34 cellular contexts compared by ENCODE assay signal in genomic region chr19:57152921-57153320, GRCh38. TPM values are rescaled to one million over a fixed set of nuclear protein-coding genes. Genes with fewer than 3 reads are reported as not detected.
"Had no signal": no experiment of that assay in that cellular context is flagged by ENCODE, and none has a peak within 500 bp of the region (broad histone marks: within the 10 kb centered on the region; RNA-seq: fewer than 3 reads in every experiment).

No MANE protein-coding gene starts in this region.

- H3K4me1 ChIP-seq: ascending aorta had no signal

- H3K9me3 ChIP-seq: ascending aorta had no signal

- H3K27me3 ChIP-seq: ascending aorta, cardiac muscle cell had no signal

- H3K36me3 ChIP-seq: ascending aorta, cardiac muscle cell had no signal

- H3K4me3 ChIP-seq: ascending aorta, cardiac muscle cell had no signal

- ATAC-seq: activated CD8-positive, alpha-beta T cell treated with anti-CD3 and anti-CD28 coated beads for 36 hours; activated naive CD8-positive, alpha-beta T cell treated with anti-CD3 and anti-CD28 coated beads, Interleukin-2, amount 50 U/mL, for 24 hours; activated T-cell treated with anti-CD3 and anti-CD28 coated beads, Interleukin-2, amount 50 U/mL, for 4 hours; activated T-cell treated with anti-CD3 and anti-CD28 coated beads, Interleukin-2, amount 50 U/mL, for 72 hours; activated T-helper 17 cell treated with anti-CD3 and anti-CD28 coated beads, Interleukin-2, amount 50 U/mL, for 72 hours had no signal

- DNase-seq: activated B cell treated with CpG ODN at 0.5 μM for 24 hours; activated CD4-positive, alpha-beta memory T cell treated with anti-CD3 and anti-CD28 coated beads for 36 hours; activated CD4-positive, alpha-beta T cell treated with anti-CD3 and anti-CD28 coated beads for 4 hours; activated CD4-positive, alpha-beta T cell treated with anti-CD3 and anti-CD28 coated beads, Interleukin-2, amount 10 ng/mL, durations not matched to agents 24 days and 14 days; activated CD4-positive, alpha-beta T cell treated with anti-CD3 and anti-CD28 coated beads, Interleukin-2, amount 50 U/mL, for 1 hour; activated CD4-positive, alpha-beta T cell treated with anti-CD3 and anti-CD28 coated beads, Interleukin-2, amount 50 U/mL, for 4 hours; activated CD4-positive, CD25-positive, alpha-beta regulatory T cell treated with anti-CD3 and anti-CD28 coated beads, Interleukin-2, amount 50 U/mL, for 72 hours; activated CD8-positive, alpha-beta memory T cell treated with anti-CD3 and anti-CD28 coated beads, Interleukin-2, amount 50 U/mL, for 4 hours; activated CD8-positive, alpha-beta T cell treated with anti-CD3 and anti-CD28 coated beads for 36 hours; activated effector memory CD4-positive, alpha-beta T cell treated with anti-CD3 and anti-CD28 coated beads, Interleukin-2, amount 50 U/mL, for 16 hours; activated gamma-delta T cell treated with Interleukin-2 at 50 U/mL for 16 hours; activated naive CD4-positive, alpha-beta T cell; activated naive CD4-positive, alpha-beta T cell treated with anti-CD3 and anti-CD28 coated beads for 36 hours; activated naive CD8-positive, alpha-beta T cell treated with anti-CD3 and anti-CD28 coated beads, Interleukin-2, amount 10 ng/mL, durations not matched to agents 7 days and 5 days; activated naive CD8-positive, alpha-beta T cell treated with anti-CD3 and anti-CD28 coated beads, Interleukin-2, amount 50 U/mL, for 24 hours; activated T-cell treated with anti-CD3 and anti-CD28 coated beads for 4 hours; activated T-cell treated with anti-CD3 and anti-CD28 coated beads, Interleukin-2, amount 50 U/mL, for 1 hour; activated T-cell treated with anti-CD3 and anti-CD28 coated beads, Interleukin-2, amount 50 U/mL, for 4 hours; activated T-cell treated with anti-CD3 and anti-CD28 coated beads, Interleukin-2, amount 50 U/mL, for 72 hours; amygdala; anterior cingulate cortex; caudate nucleus; cerebellar nuclear complex; T-helper 2 cell; T-helper 9 cell had no signal

- H3K27ac ChIP-seq: ascending aorta, cardiac muscle cell, VCaP had no signal

RNA-seq across cellular contexts. Expression of gene ZIM3, which starts 7.9 kb away (rescaled TPM):
- total RNA-seq: activated B cell treated with CpG ODN at 0.5 μM for 24 hours; activated CD4-positive, alpha-beta memory T cell treated with anti-CD3 and anti-CD28 coated beads for 36 hours; activated CD4-positive, alpha-beta T cell treated with anti-CD3 and anti-CD28 coated beads, Interleukin-2, amount 10 ng/mL, durations not matched to agents 24 days and 14 days; activated CD8-positive, alpha-beta memory T cell treated with anti-CD3 and anti-CD28 coated beads for 36 hours; activated CD8-positive, alpha-beta T cell treated with anti-CD3 and anti-CD28 coated beads for 36 hours; activated naive CD4-positive, alpha-beta T cell treated with anti-CD3 and anti-CD28 coated beads for 36 hours; activated naive CD8-positive, alpha-beta T cell treated with anti-CD3 and anti-CD28 coated beads, Interleukin-2, amount 10 ng/mL, durations not matched to agents 7 days and 5 days; activated T-cell treated with anti-CD3 and anti-CD28 coated beads, Interleukin-2, amount 50 U/mL, for 4 hours; activated T-cell treated with anti-CD3 and anti-CD28 coated beads, Interleukin-2, amount 50 U/mL, for 72 hours; activated T-helper 1 cell treated with anti-CD3 and anti-CD28 coated beads, Interleukin-12 subunit alpha, Interleukin-12 subunit beta, Interleukin-2, Interleukin-4 antibody, amounts not matched to agents 30 ng/mL and 10 ng/mL and 1 ng/mL, durations not matched to agents 14 hours and 24 hours and 36 hours; activated T-helper 17 cell treated with anti-CD3 and anti-CD28 coated beads, Interleukin-2, amount 50 U/mL, for 72 hours; ascending aorta; bronchial epithelial cell; cardiac muscle cell; chondrocyte had no signal
- polyA plus RNA-seq: adipose tissue, cardiac muscle cell had no signal

RNA-seq across cellular contexts. Expression of gene DUXA, which starts 14.4 kb away (rescaled TPM):
- total RNA-seq: activated B cell treated with CpG ODN at 0.5 μM for 24 hours; activated CD4-positive, alpha-beta memory T cell treated with anti-CD3 and anti-CD28 coated beads for 36 hours; activated CD4-positive, alpha-beta T cell treated with anti-CD3 and anti-CD28 coated beads, Interleukin-2, amount 10 ng/mL, durations not matched to agents 24 days and 14 days; activated CD8-positive, alpha-beta memory T cell treated with anti-CD3 and anti-CD28 coated beads for 36 hours; activated CD8-positive, alpha-beta T cell treated with anti-CD3 and anti-CD28 coated beads for 36 hours; activated naive CD4-positive, alpha-beta T cell treated with anti-CD3 and anti-CD28 coated beads for 36 hours; activated naive CD8-positive, alpha-beta T cell treated with anti-CD3 and anti-CD28 coated beads, Interleukin-2, amount 10 ng/mL, durations not matched to agents 7 days and 5 days; activated T-cell treated with anti-CD3 and anti-CD28 coated beads, Interleukin-2, amount 50 U/mL, for 4 hours; activated T-cell treated with anti-CD3 and anti-CD28 coated beads, Interleukin-2, amount 50 U/mL, for 72 hours; activated T-helper 1 cell treated with anti-CD3 and anti-CD28 coated beads, Interleukin-12 subunit alpha, Interleukin-12 subunit beta, Interleukin-2, Interleukin-4 antibody, amounts not matched to agents 30 ng/mL and 10 ng/mL and 1 ng/mL, durations not matched to agents 14 hours and 24 hours and 36 hours; activated T-helper 17 cell treated with anti-CD3 and anti-CD28 coated beads, Interleukin-2, amount 50 U/mL, for 72 hours; ascending aorta; bronchial epithelial cell; cardiac muscle cell; chondrocyte had no signal
- polyA plus RNA-seq: adipose tissue, cardiac muscle cell had no signal

RNA-seq across cellular contexts. Expression of gene USP29, which starts 33.1 kb away (rescaled TPM):
- total RNA-seq: activated B cell treated with CpG ODN at 0.5 μM for 24 hours; activated CD4-positive, alpha-beta memory T cell treated with anti-CD3 and anti-CD28 coated beads for 36 hours; activated CD4-positive, alpha-beta T cell treated with anti-CD3 and anti-CD28 coated beads, Interleukin-2, amount 10 ng/mL, durations not matched to agents 24 days and 14 days; activated CD8-positive, alpha-beta memory T cell treated with anti-CD3 and anti-CD28 coated beads for 36 hours; activated CD8-positive, alpha-beta T cell treated with anti-CD3 and anti-CD28 coated beads for 36 hours; activated naive CD4-positive, alpha-beta T cell treated with anti-CD3 and anti-CD28 coated beads for 36 hours; activated naive CD8-positive, alpha-beta T cell treated with anti-CD3 and anti-CD28 coated beads, Interleukin-2, amount 10 ng/mL, durations not matched to agents 7 days and 5 days; activated T-cell treated with anti-CD3 and anti-CD28 coated beads, Interleukin-2, amount 50 U/mL, for 4 hours; activated T-cell treated with anti-CD3 and anti-CD28 coated beads, Interleukin-2, amount 50 U/mL, for 72 hours; activated T-helper 1 cell treated with anti-CD3 and anti-CD28 coated beads, Interleukin-12 subunit alpha, Interleukin-12 subunit beta, Interleukin-2, Interleukin-4 antibody, amounts not matched to agents 30 ng/mL and 10 ng/mL and 1 ng/mL, durations not matched to agents 14 hours and 24 hours and 36 hours; activated T-helper 17 cell treated with anti-CD3 and anti-CD28 coated beads, Interleukin-2, amount 50 U/mL, for 72 hours; ascending aorta; bronchial epithelial cell; cardiac muscle cell; chondrocyte had no signal
- polyA plus RNA-seq: adipose tissue, cardiac muscle cell had no signal
